1 cellular context compared by ENCODE assay signal in the genomic region with DNA sequence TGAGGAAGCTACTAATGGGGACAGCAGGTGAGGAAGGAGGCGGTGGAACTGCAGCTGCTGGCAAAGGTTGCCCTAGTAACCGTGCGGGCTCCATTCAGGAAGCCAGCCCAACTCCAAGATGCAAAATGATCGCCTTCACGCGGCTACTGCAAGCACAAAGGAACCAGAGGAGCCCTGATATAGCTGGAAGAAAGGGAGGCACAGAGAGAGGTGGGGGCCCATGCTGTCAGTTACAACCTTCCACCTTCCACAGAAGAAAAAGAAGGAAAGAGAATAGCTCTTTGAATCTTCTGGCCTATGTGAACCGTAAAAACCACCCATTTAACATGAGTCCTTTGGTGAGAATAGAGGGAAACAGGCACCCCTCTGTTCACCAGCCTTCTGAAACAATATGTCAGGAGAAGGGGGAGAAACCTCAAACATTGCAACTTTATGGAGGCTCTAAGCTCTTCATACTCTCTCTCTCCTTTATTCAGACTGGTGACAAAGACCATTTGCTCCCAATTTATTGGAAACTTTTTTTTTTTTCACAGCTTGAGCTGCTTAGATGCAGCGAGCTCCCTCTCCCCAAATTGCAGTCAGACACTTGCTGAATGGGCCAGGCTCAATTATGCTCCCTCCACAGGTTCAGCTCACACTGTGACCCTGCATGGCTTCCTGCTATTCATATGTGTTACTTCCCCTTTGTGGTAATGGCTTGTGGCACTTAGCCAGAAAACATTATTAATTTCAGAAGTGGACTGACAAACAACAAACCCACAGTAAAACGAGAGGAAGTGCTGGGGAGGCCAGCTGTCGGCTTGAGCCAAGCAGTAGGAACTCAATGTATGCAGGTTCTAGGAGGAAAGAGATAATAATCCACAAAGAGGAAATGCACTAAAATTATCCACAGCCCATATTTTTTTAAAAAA.
TF ChIP-seq lines count a peak whose summit lies in the region.

No MANE protein-coding gene starts in this region.

TF ChIP-seq in HepG2, 621 proteins besides CTCF, POLR2A, EP300 and RAD21 (continued from another document and continues in another):
- TF ChIP-seq ZNF749 (CRISPR knock-in tag; IDR thresholded peaks at IDR 0.05; ENCODE audit: borderline replicate concordance) (no peak), NCOA5 (CRISPR knock-in tag; IDR thresholded peaks at IDR 0.05) (no peak), ETV5 (CRISPR knock-in tag; IDR thresholded peaks at IDR 0.05; ENCODE audit: borderline replicate concordance) (peak; percentile 18; the same call in 1 of the 2 replicates), CHCHD3 (CRISPR knock-in tag; IDR thresholded peaks at IDR 0.05) (no peak), FOXA1 (IDR thresholded peaks at IDR 0.05) (no peak), FOXA1 (CRISPR knock-in tag; IDR thresholded peaks at IDR 0.05) (no peak), CC2D1A (CRISPR knock-in tag; IDR thresholded peaks at IDR 0.05) (no peak), CHD2 (IDR thresholded peaks at IDR 0.05; ENCODE audit: low read depth, low read length) (no peak), ZNF343 (CRISPR knock-in tag; IDR thresholded peaks at IDR 0.05) (no peak), SMYD3 (CRISPR knock-in tag; IDR thresholded peaks at IDR 0.05) (no peak), ZNF205 (CRISPR knock-in tag; IDR thresholded peaks at IDR 0.05) (no peak), HOXA3 (CRISPR knock-in tag; IDR thresholded peaks at IDR 0.05) (0 out of 2 replicates have a peak, but pooled peaks have one; percentile 13), ZNF101 (CRISPR knock-in tag; IDR thresholded peaks at IDR 0.05; ENCODE audit: borderline replicate concordance, low read depth) (no peak), PAF1 (CRISPR knock-in tag; IDR thresholded peaks at IDR 0.05) (peak; percentile 19; the same call in 1 of the 2 replicates), FOXP1 (IDR thresholded peaks at IDR 0.05) (no peak), FOXP1 (CRISPR knock-in tag; IDR thresholded peaks at IDR 0.05) (no peak), KLF15 (CRISPR knock-in tag; IDR thresholded peaks at IDR 0.05; ENCODE audit: borderline replicate concordance) (no peak), LCORL (IDR thresholded peaks at IDR 0.05) (no peak), LCORL (CRISPR knock-in tag; IDR thresholded peaks at IDR 0.05) (no peak), CBX2 (IDR thresholded peaks at IDR 0.05; ENCODE audit: low read depth, low read length) (no peak), CBX2 (CRISPR knock-in tag; IDR thresholded peaks at IDR 0.05; ENCODE audit: low read depth) (no peak), ZC3H13 (CRISPR knock-in tag; IDR thresholded peaks at IDR 0.05) (peak; percentile 36; the same call in 1 of the 2 replicates), HMGA1 (CRISPR knock-in tag; conservative IDR thresholded peaks at IDR 0.05) (no peak), ZNF264 (CRISPR knock-in tag; IDR thresholded peaks at IDR 0.05) (no peak), ZNF12 (CRISPR knock-in tag; IDR thresholded peaks at IDR 0.05) (no peak; the same call in 1 of the 2 replicates), JUN (CRISPR knock-in tag; IDR thresholded peaks at IDR 0.05) (no peak), ZNF282 (IDR thresholded peaks at IDR 0.05; ENCODE audit: partially characterized antibody) (no peak), MED13 (CRISPR knock-in tag; IDR thresholded peaks at IDR 0.05) (no peak), ZNF720 (CRISPR knock-in tag; IDR thresholded peaks at IDR 0.05) (no peak), ZNF841 (CRISPR knock-in tag; IDR thresholded peaks at IDR 0.05; ENCODE audit: borderline replicate concordance) (no peak), RARG (CRISPR knock-in tag; IDR thresholded peaks at IDR 0.05; ENCODE audit: low read depth) (no peak), ZNF605 (CRISPR knock-in tag; IDR thresholded peaks at IDR 0.05) (no peak; the same call in 1 of the 2 replicates), DR1 (CRISPR knock-in tag; IDR thresholded peaks at IDR 0.05) (no peak), ZNF672 (CRISPR knock-in tag; IDR thresholded peaks at IDR 0.05) (no peak), ZNF510 (CRISPR knock-in tag; IDR thresholded peaks at IDR 0.05; ENCODE audit: low read depth) (no peak), SRY (CRISPR knock-in tag; IDR thresholded peaks at IDR 0.05) (no peak), ZNF350 (CRISPR knock-in tag; IDR thresholded peaks at IDR 0.05; ENCODE audit: borderline replicate concordance, low read depth) (no peak), NFKBIZ (CRISPR knock-in tag; IDR thresholded peaks at IDR 0.05) (no peak), ZNF484 (CRISPR knock-in tag; IDR thresholded peaks at IDR 0.05; ENCODE audit: borderline replicate concordance, low read depth) (no peak), ZNF263 (CRISPR knock-in tag; IDR thresholded peaks at IDR 0.05) (no peak), CEBPG (CRISPR knock-in tag; IDR thresholded peaks at IDR 0.05) (no peak), ERF (CRISPR knock-in tag; IDR thresholded peaks at IDR 0.05) (peak; percentile 25; the same call in 1 of the 2 replicates), TCF7 (IDR thresholded peaks at IDR 0.05; ENCODE audit: low read depth) (no peak), SMAD3 (CRISPR knock-in tag; IDR thresholded peaks at IDR 0.05) (no peak), ZSCAN21 (CRISPR knock-in tag; IDR thresholded peaks at IDR 0.05; ENCODE audit: borderline replicate concordance) (no peak)
- TF ChIP-seq, protein P1, sequence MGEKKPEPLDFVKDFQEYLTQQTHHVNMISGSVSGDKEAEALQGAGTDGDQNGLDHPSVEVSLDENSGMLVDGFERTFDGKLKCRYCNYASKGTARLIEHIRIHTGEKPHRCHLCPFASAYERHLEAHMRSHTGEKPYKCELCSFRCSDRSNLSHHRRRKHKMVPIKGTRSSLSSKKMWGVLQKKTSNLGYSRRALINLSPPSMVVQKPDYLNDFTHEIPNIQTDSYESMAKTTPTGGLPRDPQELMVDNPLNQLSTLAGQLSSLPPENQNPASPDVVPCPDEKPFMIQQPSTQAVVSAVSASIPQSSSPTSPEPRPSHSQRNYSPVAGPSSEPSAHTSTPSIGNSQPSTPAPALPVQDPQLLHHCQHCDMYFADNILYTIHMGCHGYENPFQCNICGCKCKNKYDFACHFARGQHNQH (CRISPR knock-in tag; IDR thresholded peaks at IDR 0.05) = peak; percentile 17
- TF ChIP-seq, protein P2, sequence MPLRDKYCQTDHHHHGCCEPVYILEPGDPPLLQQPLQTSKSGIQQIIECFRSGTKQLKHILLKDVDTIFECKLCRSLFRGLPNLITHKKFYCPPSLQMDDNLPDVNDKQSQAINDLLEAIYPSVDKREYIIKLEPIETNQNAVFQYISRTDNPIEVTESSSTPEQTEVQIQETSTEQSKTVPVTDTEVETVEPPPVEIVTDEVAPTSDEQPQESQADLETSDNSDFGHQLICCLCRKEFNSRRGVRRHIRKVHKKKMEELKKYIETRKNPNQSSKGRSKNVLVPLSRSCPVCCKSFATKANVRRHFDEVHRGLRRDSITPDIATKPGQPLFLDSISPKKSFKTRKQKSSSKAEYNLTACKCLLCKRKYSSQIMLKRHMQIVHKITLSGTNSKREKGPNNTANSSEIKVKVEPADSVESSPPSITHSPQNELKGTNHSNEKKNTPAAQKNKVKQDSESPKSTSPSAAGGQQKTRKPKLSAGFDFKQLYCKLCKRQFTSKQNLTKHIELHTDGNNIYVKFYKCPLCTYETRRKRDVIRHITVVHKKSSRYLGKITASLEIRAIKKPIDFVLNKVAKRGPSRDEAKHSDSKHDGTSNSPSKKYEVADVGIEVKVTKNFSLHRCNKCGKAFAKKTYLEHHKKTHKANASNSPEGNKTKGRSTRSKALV (CRISPR knock-in tag; IDR thresholded peaks at IDR 0.05) = no peak
- TF ChIP-seq, protein P3, sequence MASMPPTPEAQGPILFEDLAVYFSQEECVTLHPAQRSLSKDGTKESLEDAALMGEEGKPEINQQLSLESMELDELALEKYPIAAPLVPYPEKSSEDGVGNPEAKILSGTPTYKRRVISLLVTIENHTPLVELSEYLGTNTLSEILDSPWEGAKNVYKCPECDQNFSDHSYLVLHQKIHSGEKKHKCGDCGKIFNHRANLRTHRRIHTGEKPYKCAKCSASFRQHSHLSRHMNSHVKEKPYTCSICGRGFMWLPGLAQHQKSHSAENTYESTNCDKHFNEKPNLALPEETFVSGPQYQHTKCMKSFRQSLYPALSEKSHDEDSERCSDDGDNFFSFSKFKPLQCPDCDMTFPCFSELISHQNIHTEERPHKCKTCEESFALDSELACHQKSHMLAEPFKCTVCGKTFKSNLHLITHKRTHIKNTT (CRISPR knock-in tag; IDR thresholded peaks at IDR 0.05) = no peak
- TF ChIP-seq, protein P4, sequence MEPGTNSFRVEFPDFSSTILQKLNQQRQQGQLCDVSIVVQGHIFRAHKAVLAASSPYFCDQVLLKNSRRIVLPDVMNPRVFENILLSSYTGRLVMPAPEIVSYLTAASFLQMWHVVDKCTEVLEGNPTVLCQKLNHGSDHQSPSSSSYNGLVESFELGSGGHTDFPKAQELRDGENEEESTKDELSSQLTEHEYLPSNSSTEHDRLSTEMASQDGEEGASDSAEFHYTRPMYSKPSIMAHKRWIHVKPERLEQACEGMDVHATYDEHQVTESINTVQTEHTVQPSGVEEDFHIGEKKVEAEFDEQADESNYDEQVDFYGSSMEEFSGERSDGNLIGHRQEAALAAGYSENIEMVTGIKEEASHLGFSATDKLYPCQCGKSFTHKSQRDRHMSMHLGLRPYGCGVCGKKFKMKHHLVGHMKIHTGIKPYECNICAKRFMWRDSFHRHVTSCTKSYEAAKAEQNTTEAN (CRISPR knock-in tag; conservative IDR thresholded peaks at IDR 0.05) = no peak
- TF ChIP-seq, protein P5, sequence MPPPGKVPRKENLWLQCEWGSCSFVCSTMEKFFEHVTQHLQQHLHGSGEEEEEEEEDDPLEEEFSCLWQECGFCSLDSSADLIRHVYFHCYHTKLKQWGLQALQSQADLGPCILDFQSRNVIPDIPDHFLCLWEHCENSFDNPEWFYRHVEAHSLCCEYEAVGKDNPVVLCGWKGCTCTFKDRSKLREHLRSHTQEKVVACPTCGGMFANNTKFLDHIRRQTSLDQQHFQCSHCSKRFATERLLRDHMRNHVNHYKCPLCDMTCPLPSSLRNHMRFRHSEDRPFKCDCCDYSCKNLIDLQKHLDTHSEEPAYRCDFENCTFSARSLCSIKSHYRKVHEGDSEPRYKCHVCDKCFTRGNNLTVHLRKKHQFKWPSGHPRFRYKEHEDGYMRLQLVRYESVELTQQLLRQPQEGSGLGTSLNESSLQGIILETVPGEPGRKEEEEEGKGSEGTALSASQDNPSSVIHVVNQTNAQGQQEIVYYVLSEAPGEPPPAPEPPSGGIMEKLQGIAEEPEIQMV (CRISPR knock-in tag; IDR thresholded peaks at IDR 0.05; ENCODE audit: low read depth) = no peak
- TF ChIP-seq, protein P6, sequence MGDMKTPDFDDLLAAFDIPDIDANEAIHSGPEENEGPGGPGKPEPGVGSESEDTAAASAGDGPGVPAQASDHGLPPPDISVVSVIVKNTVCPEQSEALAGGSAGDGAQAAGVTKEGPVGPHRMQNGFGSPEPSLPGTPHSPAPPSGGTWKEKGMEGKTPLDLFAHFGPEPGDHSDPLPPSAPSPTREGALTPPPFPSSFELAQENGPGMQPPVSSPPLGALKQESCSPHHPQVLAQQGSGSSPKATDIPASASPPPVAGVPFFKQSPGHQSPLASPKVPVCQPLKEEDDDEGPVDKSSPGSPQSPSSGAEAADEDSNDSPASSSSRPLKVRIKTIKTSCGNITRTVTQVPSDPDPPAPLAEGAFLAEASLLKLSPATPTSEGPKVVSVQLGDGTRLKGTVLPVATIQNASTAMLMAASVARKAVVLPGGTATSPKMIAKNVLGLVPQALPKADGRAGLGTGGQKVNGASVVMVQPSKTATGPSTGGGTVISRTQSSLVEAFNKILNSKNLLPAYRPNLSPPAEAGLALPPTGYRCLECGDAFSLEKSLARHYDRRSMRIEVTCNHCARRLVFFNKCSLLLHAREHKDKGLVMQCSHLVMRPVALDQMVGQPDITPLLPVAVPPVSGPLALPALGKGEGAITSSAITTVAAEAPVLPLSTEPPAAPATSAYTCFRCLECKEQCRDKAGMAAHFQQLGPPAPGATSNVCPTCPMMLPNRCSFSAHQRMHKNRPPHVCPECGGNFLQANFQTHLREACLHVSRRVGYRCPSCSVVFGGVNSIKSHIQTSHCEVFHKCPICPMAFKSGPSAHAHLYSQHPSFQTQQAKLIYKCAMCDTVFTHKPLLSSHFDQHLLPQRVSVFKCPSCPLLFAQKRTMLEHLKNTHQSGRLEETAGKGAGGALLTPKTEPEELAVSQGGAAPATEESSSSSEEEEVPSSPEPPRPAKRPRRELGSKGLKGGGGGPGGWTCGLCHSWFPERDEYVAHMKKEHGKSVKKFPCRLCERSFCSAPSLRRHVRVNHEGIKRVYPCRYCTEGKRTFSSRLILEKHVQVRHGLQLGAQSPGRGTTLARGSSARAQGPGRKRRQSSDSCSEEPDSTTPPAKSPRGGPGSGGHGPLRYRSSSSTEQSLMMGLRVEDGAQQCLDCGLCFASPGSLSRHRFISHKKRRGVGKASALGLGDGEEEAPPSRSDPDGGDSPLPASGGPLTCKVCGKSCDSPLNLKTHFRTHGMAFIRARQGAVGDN (CRISPR knock-in tag; IDR thresholded peaks at IDR 0.05) = peak; percentile 38; the same call in 1 of the 2 replicates
- TF ChIP-seq, protein P7, sequence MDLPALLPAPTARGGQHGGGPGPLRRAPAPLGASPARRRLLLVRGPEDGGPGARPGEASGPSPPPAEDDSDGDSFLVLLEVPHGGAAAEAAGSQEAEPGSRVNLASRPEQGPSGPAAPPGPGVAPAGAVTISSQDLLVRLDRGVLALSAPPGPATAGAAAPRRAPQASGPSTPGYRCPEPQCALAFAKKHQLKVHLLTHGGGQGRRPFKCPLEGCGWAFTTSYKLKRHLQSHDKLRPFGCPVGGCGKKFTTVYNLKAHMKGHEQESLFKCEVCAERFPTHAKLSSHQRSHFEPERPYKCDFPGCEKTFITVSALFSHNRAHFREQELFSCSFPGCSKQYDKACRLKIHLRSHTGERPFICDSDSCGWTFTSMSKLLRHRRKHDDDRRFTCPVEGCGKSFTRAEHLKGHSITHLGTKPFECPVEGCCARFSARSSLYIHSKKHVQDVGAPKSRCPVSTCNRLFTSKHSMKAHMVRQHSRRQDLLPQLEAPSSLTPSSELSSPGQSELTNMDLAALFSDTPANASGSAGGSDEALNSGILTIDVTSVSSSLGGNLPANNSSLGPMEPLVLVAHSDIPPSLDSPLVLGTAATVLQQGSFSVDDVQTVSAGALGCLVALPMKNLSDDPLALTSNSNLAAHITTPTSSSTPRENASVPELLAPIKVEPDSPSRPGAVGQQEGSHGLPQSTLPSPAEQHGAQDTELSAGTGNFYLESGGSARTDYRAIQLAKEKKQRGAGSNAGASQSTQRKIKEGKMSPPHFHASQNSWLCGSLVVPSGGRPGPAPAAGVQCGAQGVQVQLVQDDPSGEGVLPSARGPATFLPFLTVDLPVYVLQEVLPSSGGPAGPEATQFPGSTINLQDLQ (CRISPR knock-in tag; IDR thresholded peaks at IDR 0.05) = no peak
- TF ChIP-seq, protein P8, sequence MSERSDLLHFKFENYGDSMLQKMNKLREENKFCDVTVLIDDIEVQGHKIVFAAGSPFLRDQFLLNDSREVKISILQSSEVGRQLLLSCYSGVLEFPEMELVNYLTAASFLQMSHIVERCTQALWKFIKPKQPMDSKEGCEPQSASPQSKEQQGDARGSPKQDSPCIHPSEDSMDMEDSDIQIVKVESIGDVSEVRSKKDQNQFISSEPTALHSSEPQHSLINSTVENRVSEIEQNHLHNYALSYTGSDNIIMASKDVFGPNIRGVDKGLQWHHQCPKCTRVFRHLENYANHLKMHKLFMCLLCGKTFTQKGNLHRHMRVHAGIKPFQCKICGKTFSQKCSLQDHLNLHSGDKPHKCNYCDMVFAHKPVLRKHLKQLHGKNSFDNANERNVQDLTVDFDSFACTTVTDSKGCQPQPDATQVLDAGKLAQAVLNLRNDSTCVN (CRISPR knock-in tag; IDR thresholded peaks at IDR 0.05; ENCODE audit: borderline replicate concordance) = no peak
